In genomic region chr1:245645894-245646293, GRCh38 we compare ENCODE assay signal across 13 cellular contexts.
DNase-seq lines count a peak whose midpoint lies in the region; ATAC-seq, FAIRE-seq and TF ChIP-seq lines count a peak whose summit lies in the region.
"Had no signal": no experiment of that assay in that cellular context is flagged by ENCODE, and none has a peak within 500 bp of the region (broad histone marks: within the 10 kb centered on the region; RNA-seq: fewer than 3 reads in every experiment).

No MANE protein-coding gene starts in this region.

- no peak overlapping the region for H3K27ac ChIP-seq in breast epithelium
- H3K27ac ChIP-seq: body of pancreas had no signal

- ATAC-seq in GM18909 (IDR thresholded peaks at IDR 0.05; ENCODE audit: poor library complexity, unreplicated experiment) (peak; percentile 52), HG02610 (IDR thresholded peaks at IDR 0.05; ENCODE audit: unreplicated experiment) (peak; percentile 81), HG03558 (IDR thresholded peaks at IDR 0.05; ENCODE audit: extremely low read depth, unreplicated experiment) (peak; percentile 40)
- ATAC-seq: body of pancreas had no signal

- no peaks in the 10 kb centered on the region for H3K4me1 ChIP-seq in breast epithelium
- H3K4me1 ChIP-seq: body of pancreas had no signal

- FAIRE-seq in H54 (lab: Jason Lieb, UNC): no peak
- FAIRE-seq: TTC549 had no signal

- no peaks in the 10 kb centered on the region for H3K36me3 ChIP-seq in breast epithelium

- no peak overlapping the region for H3K4me3 ChIP-seq in breast epithelium
- H3K4me3 ChIP-seq: body of pancreas had no signal

- H3K27me3 ChIP-seq in breast epithelium: no peaks in the 10 kb centered on the region
- H3K27me3 ChIP-seq: body of pancreas had no signal

- DNase-seq in GM10266 (ENCODE audit: extremely low spot score) (peak; percentile 32), breast epithelium (ENCODE audit: low spot score in 2 of 2) (no peak), NAMALWA (ENCODE audit: low spot score) (no peak), H54 (ENCODE audit: insufficient read length, low spot score) (no peak), HK-2 (ENCODE audit: unreplicated experiment) (no peak)
- DNase-seq: body of pancreas, HCEC 1CT, NCI-H2107, nucleus accumbens had no signal

- TF ChIP-seq CTCF in GM10266 (IDR thresholded peaks at IDR 0.05; ENCODE audit: control insufficient read depth, insufficient read depth, low read depth, missing control alignments) (no peak), breast epithelium (IDR thresholded peaks at IDR 0.05) (no peak)

- intact Hi-C loops in breast epithelium (cut with DNase I; ENCODE audit: low total_unique reads): loop anchor here (10.0 kb wide), 1 partner anchor 689 kb away; no protein-coding TSS in a partner anchor

- no peak for TF ChIP-seq POLR2A in breast epithelium (IDR thresholded peaks at IDR 0.05)
- no peak for TF ChIP-seq POLR2A in H54 (IDR thresholded peaks at IDR 0.05; ENCODE audit: low read depth, low read length)

- H3K9me3 ChIP-seq in breast epithelium: peaks cover 16 to 20% of the 10 kb centered on the region in 2 donors
